Comparison of ENCODE assay signal across 36 cellular contexts in the genomic region with DNA sequence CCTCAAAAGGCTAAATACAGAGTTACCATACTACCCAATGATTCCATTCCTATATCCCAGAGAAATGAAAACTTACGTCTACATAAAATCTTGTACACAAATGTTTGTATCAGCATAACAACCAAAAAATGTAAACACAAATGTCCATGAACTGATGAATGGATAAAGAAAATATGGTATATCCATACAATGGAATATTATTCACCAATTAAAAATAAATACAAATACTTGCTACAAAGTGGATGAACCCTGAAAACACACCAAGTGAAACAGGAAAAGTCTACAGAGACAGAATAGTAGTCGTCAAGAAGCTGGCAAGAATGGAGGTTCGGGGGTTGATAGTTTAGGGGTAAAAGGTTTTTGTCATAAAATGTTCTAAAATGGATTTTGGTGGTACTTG.
"Had no signal": no experiment of that assay in that cellular context is flagged by ENCODE, and none has a peak within 500 bp of the region (broad histone marks: within the 10 kb centered on the region; RNA-seq: fewer than 3 reads in every experiment).

No MANE protein-coding gene starts in this region.

- H3K9me3 ChIP-seq: adrenal gland, body of pancreas had no signal

- ATAC-seq: activated CD8-positive, alpha-beta T cell treated with anti-CD3 and anti-CD28 coated beads for 36 hours; activated naive CD4-positive, alpha-beta T cell treated with anti-CD3 and anti-CD28 coated beads, Interleukin-2, amount 50 U/mL, for 72 hours; activated T-cell treated with anti-CD3 and anti-CD28 coated beads, Interleukin-2, amount 50 U/mL, for 4 hours; activated T-cell treated with anti-CD3 and anti-CD28 coated beads, Interleukin-2, amount 50 U/mL, for 72 hours; activated T-helper 17 cell treated with anti-CD3 and anti-CD28 coated beads, Interleukin-2, amount 50 U/mL, for 72 hours; body of pancreas had no signal

- H3K36me3 ChIP-seq: adrenal gland, brain microvascular endothelial cell, breast epithelium had no signal

- H3K9me3 Mint-ChIP-seq: activated T-cell treated with anti-CD3 and anti-CD28 coated beads, Interleukin-2, amount 50 U/mL, for 4 hours; activated T-helper 17 cell treated with anti-CD3 and anti-CD28 coated beads, Interleukin-2, amount 50 U/mL, for 72 hours had no signal

- H3K4me3 ChIP-seq: adrenal gland, body of pancreas, breast epithelium had no signal

- H3K27me3 Mint-ChIP-seq: activated B cell treated with CpG ODN at 0.5 μM for 24 hours; activated CD4-positive, alpha-beta memory T cell treated with anti-CD3 and anti-CD28 coated beads for 36 hours; activated CD4-positive, alpha-beta T cell treated with anti-CD3 and anti-CD28 coated beads, Interleukin-2, amount 10 ng/mL, durations not matched to agents 24 days and 14 days; activated CD8-positive, alpha-beta T cell treated with anti-CD3 and anti-CD28 coated beads for 36 hours; activated naive CD8-positive, alpha-beta T cell treated with anti-CD3 and anti-CD28 coated beads for 36 hours; activated T-helper 17 cell treated with anti-CD3 and anti-CD28 coated beads, Interleukin-2, amount 50 U/mL, for 72 hours had no signal

- H3K27ac ChIP-seq: adrenal gland, body of pancreas, brain microvascular endothelial cell, breast epithelium, VCaP had no signal

- H3K27ac Mint-ChIP-seq: activated B cell treated with CpG ODN at 0.5 μM for 24 hours; activated CD4-positive, alpha-beta memory T cell treated with anti-CD3 and anti-CD28 coated beads for 36 hours; activated CD4-positive, alpha-beta T cell treated with anti-CD3 and anti-CD28 coated beads, Interleukin-2, amount 10 ng/mL, durations not matched to agents 24 days and 14 days; activated CD8-positive, alpha-beta T cell treated with anti-CD3 and anti-CD28 coated beads for 36 hours; activated naive CD4-positive, alpha-beta T cell treated with anti-CD3 and anti-CD28 coated beads for 36 hours; activated naive CD4-positive, alpha-beta T cell treated with anti-CD3 and anti-CD28 coated beads, Interleukin-2, amount 50 U/mL, for 72 hours; activated naive CD8-positive, alpha-beta T cell treated with anti-CD3 and anti-CD28 coated beads for 36 hours; activated T-cell treated with anti-CD3 and anti-CD28 coated beads, Interleukin-2, amount 50 U/mL, for 72 hours; activated T-helper 1 cell treated with anti-CD3 and anti-CD28 coated beads, Interleukin-12 subunit alpha, Interleukin-12 subunit beta, Interleukin-2, Interleukin-4 antibody, amounts not matched to agents 30 ng/mL and 10 ng/mL and 1 ng/mL, durations not matched to agents 14 hours and 24 hours and 36 hours; activated T-helper 17 cell treated with anti-CD3 and anti-CD28 coated beads, Interleukin-2, amount 50 U/mL, for 72 hours; T-helper 2 cell treated with Interferon-gamma antibody and Interleukin-4, amounts not matched to agents 5 μg/mL and 100 μg/mL, for 36 hours had no signal

- FAIRE-seq: astrocyte, colon, TTC549 had no signal

- H3K4me1 ChIP-seq: adrenal gland, breast epithelium had no signal

- H3K4me3 Mint-ChIP-seq: activated B cell treated with CpG ODN at 0.5 μM for 24 hours; activated CD4-positive, alpha-beta memory T cell treated with anti-CD3 and anti-CD28 coated beads for 36 hours; activated CD4-positive, alpha-beta T cell treated with anti-CD3 and anti-CD28 coated beads, Interleukin-2, amount 10 ng/mL, durations not matched to agents 24 days and 14 days; activated CD8-positive, alpha-beta T cell treated with anti-CD3 and anti-CD28 coated beads for 36 hours; activated naive CD4-positive, alpha-beta T cell treated with anti-CD3 and anti-CD28 coated beads for 36 hours; activated naive CD8-positive, alpha-beta T cell treated with anti-CD3 and anti-CD28 coated beads for 36 hours; activated T-cell treated with anti-CD3 and anti-CD28 coated beads, Interleukin-2, amount 50 U/mL, for 4 hours; activated T-cell treated with anti-CD3 and anti-CD28 coated beads, Interleukin-2, amount 50 U/mL, for 72 hours; activated T-helper 1 cell treated with anti-CD3 and anti-CD28 coated beads, Interleukin-12 subunit alpha, Interleukin-12 subunit beta, Interleukin-2, Interleukin-4 antibody, amounts not matched to agents 30 ng/mL and 10 ng/mL and 1 ng/mL, durations not matched to agents 14 hours and 24 hours and 36 hours; activated T-helper 17 cell treated with anti-CD3 and anti-CD28 coated beads, Interleukin-2, amount 50 U/mL, for 72 hours; T-helper 2 cell treated with Interferon-gamma antibody and Interleukin-4, amounts not matched to agents 5 μg/mL and 100 μg/mL, for 36 hours had no signal

- H3K27me3 ChIP-seq: adrenal gland, body of pancreas, brain microvascular endothelial cell, breast epithelium had no signal

- DNase-seq: activated B cell treated with CpG ODN at 0.5 μM for 24 hours; activated CD4-positive, alpha-beta memory T cell treated with anti-CD3 and anti-CD28 coated beads for 36 hours; activated CD4-positive, alpha-beta T cell treated with anti-CD3 and anti-CD28 coated beads for 4 hours; activated CD4-positive, alpha-beta T cell treated with anti-CD3 and anti-CD28 coated beads, Interleukin-2, amount 50 U/mL, for 1 hour; activated CD4-positive, alpha-beta T cell treated with anti-CD3 and anti-CD28 coated beads, Interleukin-2, amount 50 U/mL, for 4 hours; activated CD4-positive, CD25-positive, alpha-beta regulatory T cell treated with anti-CD3 and anti-CD28 coated beads, Interleukin-2, amount 50 U/mL, for 72 hours; activated CD8-positive, alpha-beta memory T cell treated with anti-CD3 and anti-CD28 coated beads, Interleukin-2, amount 50 U/mL, for 4 hours; activated CD8-positive, alpha-beta T cell treated with anti-CD3 and anti-CD28 coated beads for 36 hours; activated effector memory CD4-positive, alpha-beta T cell treated with anti-CD3 and anti-CD28 coated beads, Interleukin-2, amount 50 U/mL, for 16 hours; activated gamma-delta T cell treated with Interleukin-2 at 50 U/mL for 16 hours; activated naive CD4-positive, alpha-beta T cell; activated naive CD4-positive, alpha-beta T cell treated with anti-CD3 and anti-CD28 coated beads for 36 hours; activated naive CD4-positive, alpha-beta T cell treated with anti-CD3 and anti-CD28 coated beads, Interleukin-2, amount 50 U/mL, for 16 hours; activated naive CD8-positive, alpha-beta T cell treated with anti-CD3 and anti-CD28 coated beads for 36 hours; activated T-cell treated with anti-CD3 and anti-CD28 coated beads for 4 hours; activated T-cell treated with anti-CD3 and anti-CD28 coated beads, Interleukin-2, amount 50 U/mL, for 1 hour; activated T-cell treated with anti-CD3 and anti-CD28 coated beads, Interleukin-2, amount 50 U/mL, for 4 hours; activated T-cell treated with anti-CD3 and anti-CD28 coated beads, Interleukin-2, amount 50 U/mL, for 72 hours; adrenal gland; amniotic stem cell; aorta; body of pancreas; brain microvascular endothelial cell; central memory CD4-positive, alpha-beta T cell; T-helper 2 cell; T-helper 9 cell had no signal
